ENCODE assay signal across 12 cellular contexts in the genomic region with DNA sequence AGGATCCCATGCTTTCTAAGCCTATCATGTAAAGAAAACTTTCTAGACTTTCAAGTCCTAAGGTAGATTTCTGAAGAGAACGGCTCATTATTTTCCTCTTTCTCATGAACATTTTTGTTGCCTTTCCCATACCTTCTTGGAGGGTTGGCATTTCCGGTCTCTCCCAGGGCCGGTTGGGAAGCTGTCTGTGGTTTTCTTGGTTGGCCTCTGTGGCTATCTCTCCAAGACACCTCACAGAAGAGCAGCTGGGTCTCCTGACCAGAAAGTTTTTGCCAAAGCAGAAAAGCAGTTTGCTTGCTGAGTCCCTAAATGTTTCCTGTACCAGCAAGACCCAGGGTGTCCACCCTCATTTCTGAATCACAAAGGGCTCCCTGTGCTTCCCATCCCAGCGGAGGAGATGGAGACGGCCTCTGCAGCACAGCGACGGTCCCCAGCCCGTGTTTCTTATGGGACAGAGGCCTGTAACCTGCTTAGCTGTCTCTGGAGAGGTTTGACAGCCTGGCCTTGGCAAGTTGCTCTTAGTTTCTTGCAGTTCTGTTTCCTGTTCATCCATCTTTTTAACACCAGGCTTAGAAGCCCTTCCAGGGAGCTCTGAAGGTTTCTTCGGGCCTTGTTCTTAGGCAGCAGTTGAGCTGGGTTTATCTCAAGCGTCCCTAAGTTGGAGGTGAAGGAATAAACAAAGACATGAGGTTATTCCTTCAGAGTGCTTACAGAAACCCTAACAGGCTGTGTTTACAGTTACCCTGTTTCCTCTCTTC. TPM values are rescaled to one million over a fixed set of nuclear protein-coding genes. Genes with fewer than 3 reads are reported as not detected.
DNase-seq lines count a peak whose midpoint lies in the region; ATAC-seq and TF ChIP-seq lines count a peak whose summit lies in the region.
"Had no signal": no experiment of that assay in that cellular context is flagged by ENCODE, and none has a peak within 500 bp of the region (broad histone marks: within the 10 kb centered on the region; RNA-seq: fewer than 3 reads in every experiment).

No MANE protein-coding gene starts in this region.

- H3K36me3 ChIP-seq in PC-9 (ENCODE audit: low read depth): no peaks in the 10 kb centered on the region
- no peaks in the 10 kb centered on the region for H3K36me3 ChIP-seq in psoas muscle (ENCODE audit: insufficient read depth in 1 of 2, low read depth in 1 of 2)
- H3K36me3 ChIP-seq in GM23248 (ENCODE audit: low read depth): no peaks in the 10 kb centered on the region
- H3K36me3 ChIP-seq: BLaER1, brain microvascular endothelial cell had no signal

- no peaks in the 10 kb centered on the region for H4K20me1 ChIP-seq in PC-9 (ENCODE audit: insufficient read depth)
- H4K20me1 ChIP-seq in GM23248 (ENCODE audit: insufficient read depth): no peaks in the 10 kb centered on the region
- H4K20me1 ChIP-seq: BLaER1 had no signal

- H3F3A ChIP-seq in PC-9 (ENCODE audit: insufficient read depth, low read depth) (no peaks in the 10 kb centered on the region), GM23248 (ENCODE audit: insufficient read depth) (no peaks in the 10 kb centered on the region)

- H3K4me1 ChIP-seq in PC-9 (replicated peaks; ENCODE audit: insufficient read depth) (peaks cover 7% of the 10 kb centered on the region), psoas muscle (peaks cover 12% of the 10 kb centered on the region), GM23248 (ENCODE audit: insufficient read depth) (no peaks in the 10 kb centered on the region)

- no peak for TF ChIP-seq CTCF in PC-9 (conservative IDR thresholded peaks at IDR 0.05)
- TF ChIP-seq CTCF in fibroblast of the aortic adventitia (IDR thresholded peaks at IDR 0.05; ENCODE audit: insufficient read depth, low read length): no peak
- TF ChIP-seq CTCF in psoas muscle (IDR thresholded peaks at IDR 0.05): no peak

- POLR2A ChIA-PET in PC-9 (lab: Charles Lee; ENCODE audit: unreplicated experiment): no interaction called here

- CTCF ChIA-PET in PC-9 (lab: Charles Lee): no interaction called here

- H3K27me3 ChIP-seq in PC-9 (ENCODE audit: insufficient read depth, low read depth) (peaks cover 40% of the 10 kb centered on the region), psoas muscle (ENCODE audit: insufficient read depth in 3 of 3, low read length in 2 of 3) (no peaks in the 10 kb centered on the region), GM23248 (replicated peaks; ENCODE audit: insufficient read depth) (peaks cover 11% of the 10 kb centered on the region)
- H3K27me3 ChIP-seq: BLaER1 had no signal

- in situ Hi-C loops in GM23248 (cut with MboI): no loop called here

- 0 out of 2 replicates have a peak overlapping the region, but pooled peaks have one; percentile 14 for H3K4me2 ChIP-seq in PC-9
- no peak overlapping the region for H3K4me2 ChIP-seq in GM23248 (ENCODE audit: unreplicated experiment)
- H3K4me2 ChIP-seq: BLaER1 had no signal

- H3K9me2 ChIP-seq in PC-9 (ENCODE audit: insufficient read depth): no peaks in the 10 kb centered on the region
- no peaks in the 10 kb centered on the region for H3K9me2 ChIP-seq in GM23248 (ENCODE audit: insufficient read depth)

- H3K27ac ChIP-seq in PC-9: no peak overlapping the region
- H3K27ac ChIP-seq in psoas muscle: peak overlapping the region; percentile 32
- H3K27ac ChIP-seq in GM23248: no peak overlapping the region
- H3K27ac ChIP-seq: BLaER1, brain microvascular endothelial cell had no signal

- 85 to 89% (median 88%) methylated on average over 10 of the region's 10 CpGs for WGBS in psoas muscle, 3 donors
- WGBS in GM23248 (ENCODE audit: low coverage in 1 of 2, low lambda C conversion rate in 2 of 2, missing lambda C conversion rate in 2 of 2), 2 experiments: 67 to 71% methylated on average over 10 of the region's 10 CpGs

- intact Hi-C loops in PC-9 (cut with micrococcal nuclease; ENCODE audit: unreplicated experiment): no loop called here
- intact Hi-C loops in psoas muscle (cut with DNase I): loop anchor here in 1 of 2 donors (5.0 kb wide), 1 partner anchor 41 kb away; the partner anchor contains the start of gene GREB1

- ATAC-seq in psoas muscle: no peak
- ATAC-seq: activated CD4-positive, alpha-beta T cell treated with anti-CD3 and anti-CD28 coated beads for 36 hours; stimulated activated effector memory CD8-positive, alpha-beta T cell treated with anti-CD3 and anti-CD28 coated beads, Interleukin-12 subunit alpha, Interleukin-12 subunit beta, amount 100 ng/mL, for 72 hours had no signal

- DNase-seq in ELF-1 (ENCODE audit: low read depth, low spot score) (peak; percentile 31), PC-9 (peak in 1 of 2 experiments; percentile 32), fibroblast of the aortic adventitia (ENCODE audit: low read depth) (peak; percentile 11), psoas muscle (peak in 1 of 2 donors; percentile 16), GM23248 (no peak), dermis blood vessel endothelial cell (no peak), NCI-H82 treated with DMSO at 0.1 percent for 48 hours (lab: John Stamatoyannopoulos, UW; ENCODE audit: unreplicated experiment) (no peak)
- no peak for DNase-seq in activated CD8-positive, alpha-beta memory T cell treated with anti-CD3 and anti-CD28 coated beads, Interleukin-2, amount 50 U/mL, for 48 hours
- DNase-seq: activated CD4-positive, alpha-beta T cell treated with anti-CD3 and anti-CD28 coated beads for 36 hours; brain microvascular endothelial cell had no signal

- no peak overlapping the region for H3K4me3 ChIP-seq in PC-9
- no peak overlapping the region for H3K4me3 ChIP-seq in fibroblast of the aortic adventitia (ENCODE audit: low read depth, low read length)
- no peak overlapping the region for H3K4me3 ChIP-seq in psoas muscle
- no peak overlapping the region for H3K4me3 ChIP-seq in GM23248
- H3K4me3 ChIP-seq: BLaER1 had no signal

- H3K79me2 ChIP-seq in PC-9 (ENCODE audit: low read depth): no peaks in the 10 kb centered on the region
- H3K79me2 ChIP-seq in GM23248 (ENCODE audit: insufficient read depth): no peaks in the 10 kb centered on the region

- no TSS peak for BruUV-seq in PC-9 (replicated peaks; lab: Mats Ljungman, UMichigan)

- H3K9me3 ChIP-seq in PC-9 (ENCODE audit: insufficient read depth, low read depth): no peaks in the 10 kb centered on the region
- H3K9me3 ChIP-seq in psoas muscle: no peaks in the 10 kb centered on the region
- no peaks in the 10 kb centered on the region for H3K9me3 ChIP-seq in GM23248 (ENCODE audit: low read depth)
- H3K9me3 ChIP-seq: BLaER1 had no signal

- H2AFZ ChIP-seq in PC-9 (no peak overlapping the region), GM23248 (no peak overlapping the region)

- no peak overlapping the region for H3K9ac ChIP-seq in GM23248
- H3K9ac ChIP-seq: BLaER1 had no signal

RNA-seq across cellular contexts. Expression of gene GREB1, which starts 39.8 kb away (rescaled TPM):
- total RNA-seq in PC-9 (2021): 0.20 and 0.37 TPM in 2 replicates
- total RNA-seq in fibroblast of the aortic adventitia (ENCODE audit: low replicate concordance): under 0.01 and 1.7 TPM in 2 replicates
- total RNA-seq in psoas muscle: 10 to 100 TPM in 2 of 4 donors, 1 to 10 TPM in 2; 1.7 to 17.5 (median 11.4) TPM
- polyA plus RNA-seq in psoas muscle: 1 to 10 TPM; 1.3 to 3.2 (median 2.1) TPM
- not detected in 2 replicates for total RNA-seq in GM23248 (2014; rRNA removed; shearing (Covaris generic))
- 0.05 TPM in 1 of 2 replicates, not detected in the other for polyA plus RNA-seq in GM23248 (2016; fragmentation: Nextera tagmentation; extraction: Ambion mirVana)
- 0.17 and 0.33 TPM in 2 replicates for total RNA-seq in dermis blood vessel endothelial cell

Comparison
In these comparisons a context has a peak if more than half of its experiments do, and no peak if none do; other contexts are left out.
1. DNase-seq: peak in ELF-1 (single experiment) and fibroblast of the aortic adventitia (single experiment); none in GM23248 (single experiment), dermis blood vessel endothelial cell (single experiment), activated CD8-positive, alpha-beta memory T cell treated with anti-CD3 and anti-CD28 coated beads, Interleukin-2, amount 50 U/mL, for 48 hours (single experiment) and NCI-H82 treated with DMSO at 0.1 percent for 48 hours (single experiment).